Comparison of ENCODE assay signal across 28 cellular contexts in genomic region chr4:153852501-153852900, GRCh38.
"Had no signal": no experiment of that assay in that cellular context is flagged by ENCODE, and none has a peak within 500 bp of the region (broad histone marks: within the 10 kb centered on the region; RNA-seq: fewer than 3 reads in every experiment).

No MANE protein-coding gene starts in this region.

- H3K27me3 Mint-ChIP-seq: type B pancreatic cell had no signal

- H3K36me3 ChIP-seq: stomach, suprapubic skin, thoracic aorta, thyroid gland, tibial artery, tibial nerve, transverse colon, upper lobe of left lung, upper lobe of right lung, uterus, vagina had no signal

- H3K9me3 ChIP-seq: suprapubic skin, testis, thoracic aorta, thyroid gland, transverse colon, upper lobe of left lung, upper lobe of right lung, uterus, vagina had no signal

- DNase-seq: stimulated activated CD4-positive, alpha-beta T cell treated with anti-CD3 and anti-CD28 coated beads, Interleukin-2, amount 100 ng/mL, for 48 hours; stimulated activated CD4-positive, alpha-beta T cell treated with anti-CD3 and anti-CD28 coated beads, Interleukin-4, amount 100 ng/mL, for 1 hour; stimulated activated CD4-positive, alpha-beta T cell treated with anti-CD3 and anti-CD28 coated beads, Interleukin-4, amount 100 ng/mL, for 24 hours; stimulated activated CD4-positive, alpha-beta T cell treated with anti-CD3 and anti-CD28 coated beads, Interleukin-4, amount 100 ng/mL, for 4 hours; stimulated activated CD8-positive, alpha-beta memory T cell treated with anti-CD3 and anti-CD28 coated beads, Interleukin-4, amount 100 ng/mL, for 48 hours; stimulated activated naive B cell treated with anti-CD40 and anti-IgM and Interleukin-4, amounts not matched to agents 10 μg/mL and 1 μg/mL and 100 μg/mL, for 72 hours; stimulated activated naive CD4-positive, alpha-beta T cell; stimulated activated naive CD4-positive, alpha-beta T cell treated with Interleukin-2 at 50 U/mL for 16 hours; stimulated activated naive CD8-positive, alpha-beta T cell treated with anti-CD3 and anti-CD28 coated beads, Interleukin-15, amount 100 ng/mL, for 72 hours; stimulated activated naive CD8-positive, alpha-beta T cell treated with anti-CD3 and anti-CD28 coated beads, Interleukin-15, Interleukin-2, amounts not matched to agents 100 U/mL and 50 U/mL, for 24 hours; stomach; substantia nigra; testis; thyroid gland; tibial artery; transverse colon; trophoblast cell; upper lobe of left lung; upper lobe of right lung; uterus had no signal

- H3K27ac Mint-ChIP-seq: stimulated activated effector memory CD8-positive, alpha-beta T cell treated with anti-CD3 and anti-CD28 coated beads, Interleukin-12 subunit alpha, Interleukin-12 subunit beta, amount 100 ng/mL, for 72 hours; stimulated activated memory B cell treated with anti-CD40 and anti-IgM and Interleukin-4, amounts not matched to agents 10 μg/mL and 1 μg/mL and 100 μg/mL, for 72 hours; stimulated activated naive B cell treated with anti-CD40 and anti-IgM and Interleukin-4, amounts not matched to agents 10 μg/mL and 1 μg/mL and 100 μg/mL, for 72 hours; stimulated activated naive CD8-positive, alpha-beta T cell treated with anti-CD3 and anti-CD28 coated beads, Interleukin-15, amount 100 ng/mL, for 72 hours; stimulated activated naive CD8-positive, alpha-beta T cell treated with anti-CD3 and anti-CD28 coated beads, Interleukin-15, Interleukin-2, amounts not matched to agents 100 ng/mL and 50 ng/mL, for 24 hours; type B pancreatic cell had no signal

- H3K4me1 ChIP-seq: stomach, suprapubic skin, testis, thyroid gland, tibial artery, tibial nerve, transverse colon, upper lobe of left lung, upper lobe of right lung, uterus, vagina had no signal

- H3K27me3 ChIP-seq: stomach, suprapubic skin, testis, thyroid gland, tibial artery, tibial nerve, transverse colon, upper lobe of left lung, upper lobe of right lung, uterus, vagina had no signal

- H3K36me3 Mint-ChIP-seq: stimulated activated effector memory CD8-positive, alpha-beta T cell treated with anti-CD3 and anti-CD28 coated beads, Interleukin-12 subunit alpha, Interleukin-12 subunit beta, amount 100 ng/mL, for 72 hours; stimulated activated memory B cell treated with anti-CD40 and anti-IgM and Interleukin-4, amounts not matched to agents 10 μg/mL and 1 μg/mL and 100 μg/mL, for 72 hours; stimulated activated naive B cell treated with anti-CD40 and anti-IgM and Interleukin-4, amounts not matched to agents 10 μg/mL and 1 μg/mL and 100 μg/mL, for 72 hours; type B pancreatic cell had no signal

- H3K4me3 Mint-ChIP-seq: stimulated activated effector memory CD8-positive, alpha-beta T cell treated with anti-CD3 and anti-CD28 coated beads, Interleukin-12 subunit alpha, Interleukin-12 subunit beta, amount 100 ng/mL, for 72 hours; stimulated activated memory B cell treated with anti-CD40 and anti-IgM and Interleukin-4, amounts not matched to agents 10 μg/mL and 1 μg/mL and 100 μg/mL, for 72 hours; stimulated activated naive B cell treated with anti-CD40 and anti-IgM and Interleukin-4, amounts not matched to agents 10 μg/mL and 1 μg/mL and 100 μg/mL, for 72 hours; stimulated activated naive CD8-positive, alpha-beta T cell treated with anti-CD3 and anti-CD28 coated beads, Interleukin-15, amount 100 ng/mL, for 72 hours; stimulated activated naive CD8-positive, alpha-beta T cell treated with anti-CD3 and anti-CD28 coated beads, Interleukin-15, Interleukin-2, amounts not matched to agents 100 ng/mL and 50 ng/mL, for 24 hours; type B pancreatic cell had no signal

- H3K4me1 Mint-ChIP-seq: stimulated activated effector memory CD8-positive, alpha-beta T cell treated with anti-CD3 and anti-CD28 coated beads, Interleukin-12 subunit alpha, Interleukin-12 subunit beta, amount 100 ng/mL, for 72 hours; stimulated activated memory B cell treated with anti-CD40 and anti-IgM and Interleukin-4, amounts not matched to agents 10 μg/mL and 1 μg/mL and 100 μg/mL, for 72 hours; stimulated activated naive B cell treated with anti-CD40 and anti-IgM and Interleukin-4, amounts not matched to agents 10 μg/mL and 1 μg/mL and 100 μg/mL, for 72 hours; stimulated activated naive CD8-positive, alpha-beta T cell treated with anti-CD3 and anti-CD28 coated beads, Interleukin-15, amount 100 ng/mL, for 72 hours had no signal

- ATAC-seq: stimulated activated effector memory CD8-positive, alpha-beta T cell treated with anti-CD3 and anti-CD28 coated beads, Interleukin-12 subunit alpha, Interleukin-12 subunit beta, amount 100 ng/mL, for 72 hours; stimulated activated memory B cell treated with anti-CD40 and anti-IgM and Interleukin-4, amounts not matched to agents 10 μg/mL and 1 μg/mL and 100 μg/mL, for 72 hours; stimulated activated naive B cell treated with anti-CD40 and anti-IgM and Interleukin-4, amounts not matched to agents 10 μg/mL and 1 μg/mL and 100 μg/mL, for 72 hours; stimulated activated naive CD8-positive, alpha-beta T cell treated with anti-CD3 and anti-CD28 coated beads, Interleukin-15, amount 100 ng/mL, for 72 hours; stimulated activated naive CD8-positive, alpha-beta T cell treated with anti-CD3 and anti-CD28 coated beads, Interleukin-15, Interleukin-2, amounts not matched to agents 100 U/mL and 50 U/mL, for 24 hours; upper lobe of right lung had no signal

- H3K4me3 ChIP-seq: stomach, suprapubic skin, testis, thoracic aorta, thyroid gland, tibial artery, tibial nerve, transverse colon, upper lobe of left lung, upper lobe of right lung, uterus, vagina had no signal

- H3K27ac ChIP-seq: stomach, suprapubic skin, testis, thoracic aorta, thyroid gland, tibial artery, tibial nerve, transverse colon, upper lobe of left lung, upper lobe of right lung, uterus, vagina had no signal
